In genomic region chr22:45529966-45530575, GRCh38 we compare ENCODE assay signal across 21 cellular contexts. TPM values are rescaled to one million over a fixed set of nuclear protein-coding genes. Genes with fewer than 3 reads are reported as not detected.
DNase-seq lines count a peak whose midpoint lies in the region; TF ChIP-seq lines count a peak whose summit lies in the region.
"Had no signal": no experiment of that assay in that cellular context is flagged by ENCODE, and none has a peak within 500 bp of the region (broad histone marks: within the 10 kb centered on the region; RNA-seq: fewer than 3 reads in every experiment).

No MANE protein-coding gene starts in this region.

- H3K36me3 Mint-ChIP-seq in progenitor cell of endocrine pancreas (ENCODE audit: insufficient read depth) (peaks cover 14% of the 10 kb centered on the region), osteocyte (ENCODE audit: unreplicated experiment) (peaks cover 20% of the 10 kb centered on the region)
- H3K36me3 Mint-ChIP-seq in activated T-helper 1 cell treated with anti-CD3 and anti-CD28 coated beads, Interleukin-12 subunit alpha, Interleukin-12 subunit beta, Interleukin-2, Interleukin-4 antibody, amounts not matched to agents 30 ng/mL and 10 ng/mL and 1 ng/mL, durations not matched to agents 14 hours and 24 hours and 36 hours (ENCODE audit: low read depth), result no peaks in the 10 kb centered on the region
- H3K36me3 Mint-ChIP-seq: CD4-positive, alpha-beta memory T cell; immature natural killer cell had no signal

- H3K4me3 ChIP-seq in AG10803 (ENCODE audit: low read length) (no peak overlapping the region), fibroblast of the aortic adventitia (ENCODE audit: low read depth, low read length) (no peak overlapping the region)

- intact Hi-C loops in activated T-helper 1 cell treated with anti-CD3 and anti-CD28 coated beads, Interleukin-12 subunit alpha, Interleukin-12 subunit beta, Interleukin-2, Interleukin-4 antibody, amounts not matched to agents 30 ng/mL and 10 ng/mL and 1 ng/mL, durations not matched to agents 14 hours and 24 hours and 36 hours (cut with micrococcal nuclease), result no loop called here

- DNase-seq in AG10803 (ENCODE audit: low read depth), result peak; percentile 84
- DNase-seq in amniotic epithelial cell (ENCODE audit: low read depth), result peak; percentile 86
- DNase-seq in fibroblast of the aortic adventitia (ENCODE audit: low read depth), result peak; percentile 53
- DNase-seq in progenitor cell of endocrine pancreas (ENCODE audit: low spot score, unreplicated experiment), result no peak
- DNase-seq in activated CD4-positive, alpha-beta T cell treated with anti-CD3 and anti-CD28 coated beads for 1 hour, result no peak
- DNase-seq in activated T-helper 1 cell treated with anti-CD3 and anti-CD28 coated beads, Interleukin-12 subunit alpha, Interleukin-12 subunit beta, Interleukin-2, Interleukin-4 antibody, amounts not matched to agents 30 ng/mL and 10 ng/mL and 1 ng/mL, durations not matched to agents 14 hours and 24 hours and 36 hours (ENCODE audit: low spot score), result no peak
- DNase-seq in OCI-M2 (lab: John Stamatoyannopoulos, UW; ENCODE audit: unreplicated experiment), result no peak
- DNase-seq in osteocyte (ENCODE audit: extremely low spot score, unreplicated experiment), result no peak
- DNase-seq: activated CD4-positive, alpha-beta T cell treated with anti-CD3 and anti-CD28 coated beads, Interleukin-2, amount 50 U/mL, for 1 hour; activated gamma-delta T cell; CD4-positive, alpha-beta memory T cell; DMS153; effector CD8-positive, alpha-beta T cell; GF-D8; H7; immature natural killer cell; NCI-H1092; NCI-H2029; substantia nigra; T-helper 17 cell had no signal

- H3K4me1 Mint-ChIP-seq in progenitor cell of endocrine pancreas (ENCODE audit: low read depth) (no peaks in the 10 kb centered on the region), osteocyte (ENCODE audit: unreplicated experiment) (peaks cover 35% of the 10 kb centered on the region)
- H3K4me1 Mint-ChIP-seq in activated T-helper 1 cell treated with anti-CD3 and anti-CD28 coated beads, Interleukin-12 subunit alpha, Interleukin-12 subunit beta, Interleukin-2, Interleukin-4 antibody, amounts not matched to agents 30 ng/mL and 10 ng/mL and 1 ng/mL, durations not matched to agents 14 hours and 24 hours and 36 hours (ENCODE audit: low read depth), result no peaks in the 10 kb centered on the region
- H3K4me1 Mint-ChIP-seq: CD4-positive, alpha-beta memory T cell; central memory CD8-positive, alpha-beta T cell; immature natural killer cell had no signal

- H3K27me3 Mint-ChIP-seq in progenitor cell of endocrine pancreas, result no peaks in the 10 kb centered on the region
- no peaks in the 10 kb centered on the region for H3K27me3 Mint-ChIP-seq in activated T-helper 1 cell treated with anti-CD3 and anti-CD28 coated beads, Interleukin-12 subunit alpha, Interleukin-12 subunit beta, Interleukin-2, Interleukin-4 antibody, amounts not matched to agents 30 ng/mL and 10 ng/mL and 1 ng/mL, durations not matched to agents 14 hours and 24 hours and 36 hours (ENCODE audit: insufficient read depth)
- H3K27me3 Mint-ChIP-seq in osteocyte (ENCODE audit: unreplicated experiment), result no peaks in the 10 kb centered on the region

- TF ChIP-seq CTCF in AG10803 (conservative IDR thresholded peaks at IDR 0.05; ENCODE audit: low read length) (no peak), fibroblast of the aortic adventitia (IDR thresholded peaks at IDR 0.05; ENCODE audit: insufficient read depth, low read length) (no peak), progenitor cell of endocrine pancreas (IDR thresholded peaks at IDR 0.05; ENCODE audit: unreplicated experiment) (no peak), osteocyte (IDR thresholded peaks at IDR 0.05) (no peak)

- H3K9me3 Mint-ChIP-seq in progenitor cell of endocrine pancreas (ENCODE audit: low read depth) (no peaks in the 10 kb centered on the region), osteocyte (ENCODE audit: unreplicated experiment) (no peaks in the 10 kb centered on the region)
- no peaks in the 10 kb centered on the region for H3K9me3 Mint-ChIP-seq in activated T-helper 1 cell treated with anti-CD3 and anti-CD28 coated beads, Interleukin-12 subunit alpha, Interleukin-12 subunit beta, Interleukin-2, Interleukin-4 antibody, amounts not matched to agents 30 ng/mL and 10 ng/mL and 1 ng/mL, durations not matched to agents 14 hours and 24 hours and 36 hours
- H3K9me3 Mint-ChIP-seq: CD4-positive, alpha-beta memory T cell; central memory CD8-positive, alpha-beta T cell; immature natural killer cell had no signal

- H3K4me3 Mint-ChIP-seq in progenitor cell of endocrine pancreas (ENCODE audit: low read depth) (no peak overlapping the region), osteocyte (ENCODE audit: unreplicated experiment) (no peak overlapping the region)
- H3K4me3 Mint-ChIP-seq in activated T-helper 1 cell treated with anti-CD3 and anti-CD28 coated beads, Interleukin-12 subunit alpha, Interleukin-12 subunit beta, Interleukin-2, Interleukin-4 antibody, amounts not matched to agents 30 ng/mL and 10 ng/mL and 1 ng/mL, durations not matched to agents 14 hours and 24 hours and 36 hours, result no peak overlapping the region
- H3K4me3 Mint-ChIP-seq: CD4-positive, alpha-beta memory T cell; central memory CD8-positive, alpha-beta T cell; immature natural killer cell; T-helper 17 cell had no signal

- H3K27ac Mint-ChIP-seq in progenitor cell of endocrine pancreas (peak overlapping the region; percentile 40), osteocyte (ENCODE audit: unreplicated experiment) (no peak overlapping the region)
- no peak overlapping the region for H3K27ac Mint-ChIP-seq in activated T-helper 1 cell treated with anti-CD3 and anti-CD28 coated beads, Interleukin-12 subunit alpha, Interleukin-12 subunit beta, Interleukin-2, Interleukin-4 antibody, amounts not matched to agents 30 ng/mL and 10 ng/mL and 1 ng/mL, durations not matched to agents 14 hours and 24 hours and 36 hours
- H3K27ac Mint-ChIP-seq: T-helper 17 cell had no signal

RNA-seq across cellular contexts. Expression of gene FBLN1, which starts 27.4 kb away (rescaled TPM):
- total RNA-seq in fibroblast of the aortic adventitia (ENCODE audit: low replicate concordance) (335 and 561 TPM in 2 replicates), progenitor cell of endocrine pancreas (257 and 258 TPM in 2 replicates), osteocyte (211 and 240 TPM in 2 replicates)
- total RNA-seq in activated T-helper 1 cell treated with anti-CD3 and anti-CD28 coated beads, Interleukin-12 subunit alpha, Interleukin-12 subunit beta, Interleukin-2, Interleukin-4 antibody, amounts not matched to agents 30 ng/mL and 10 ng/mL and 1 ng/mL, durations not matched to agents 14 hours and 24 hours and 36 hours, result not detected in 2 replicates
- total RNA-seq: CD4-positive, alpha-beta memory T cell had no signal

Comparison
In these comparisons a context has a peak if more than half of its experiments do, and no peak if none do; other contexts are left out.
1. DNase-seq: peak in AG10803 (single experiment), amniotic epithelial cell (single experiment) and fibroblast of the aortic adventitia (single experiment); none in progenitor cell of endocrine pancreas (single experiment), activated CD4-positive, alpha-beta T cell treated with anti-CD3 and anti-CD28 coated beads for 1 hour (single experiment), activated T-helper 1 cell treated with anti-CD3 and anti-CD28 coated beads, Interleukin-12 subunit alpha, Interleukin-12 subunit beta, Interleukin-2, Interleukin-4 antibody, amounts not matched to agents 30 ng/mL and 10 ng/mL and 1 ng/mL, durations not matched to agents 14 hours and 24 hours and 36 hours (single experiment), OCI-M2 (single experiment) and osteocyte (single experiment).
2. RNA of gene FBLN1, which starts 27.4 kb away (total RNA-seq): 335 to 561 TPM in fibroblast of the aortic adventitia, 257 to 258 TPM in progenitor cell of endocrine pancreas and 211 to 240 TPM in osteocyte; not detected in activated T-helper 1 cell treated with anti-CD3 and anti-CD28 coated beads, Interleukin-12 subunit alpha, Interleukin-12 subunit beta, Interleukin-2, Interleukin-4 antibody, amounts not matched to agents 30 ng/mL and 10 ng/mL and 1 ng/mL, durations not matched to agents 14 hours and 24 hours and 36 hours; every median in the first group is over 100 times any median in the second.